Comparison of ENCODE assay signal across 23 cellular contexts in genomic region chr2:109514857-109515256, GRCh38.
DNase-seq lines count a peak whose midpoint lies in the region; ATAC-seq and TF ChIP-seq lines count a peak whose summit lies in the region.
"Had no signal": no experiment of that assay in that cellular context is flagged by ENCODE, and none has a peak within 500 bp of the region (broad histone marks: within the 10 kb centered on the region; RNA-seq: fewer than 3 reads in every experiment).

No MANE protein-coding gene starts in this region.

- no TSS peak for BruUV-seq in MCF 10A (replicated peaks; lab: Mats Ljungman, UMichigan)

- intact Hi-C loops in MCF 10A (cut with micrococcal nuclease), result loop anchor here (10.0 kb wide), 1 partner anchor 250 kb away; no protein-coding TSS in a partner anchor
- intact Hi-C loops in breast epithelium (cut with DNase I; ENCODE audit: low total_unique reads), result loop anchor here (10.0 kb wide), 1 partner anchor 390 kb away; the partner anchor contains the start of gene SH3RF3
- intact Hi-C loops in esophagus squamous epithelium (cut with DNase I), result loop anchor here (5.0 kb wide), 1 partner anchor 388 kb away; the partner anchor contains the start of gene SH3RF3
- intact Hi-C loops in sigmoid colon (cut with DNase I), result loop anchor here (5.0 to 10.0 kb wide), 3 partner anchors 193 to 660 kb away; no protein-coding TSS in a partner anchor
- intact Hi-C loops in upper lobe of right lung (cut with DNase I), result loop anchor here (5.0 kb wide), 1 partner anchor 388 kb away; the partner anchor contains the start of gene SH3RF3
- intact Hi-C loops in activated T-helper 1 cell treated with anti-CD3 and anti-CD28 coated beads, Interleukin-12 subunit alpha, Interleukin-12 subunit beta, Interleukin-2, Interleukin-4 antibody, amounts not matched to agents 30 ng/mL and 10 ng/mL and 1 ng/mL, durations not matched to agents 14 hours and 24 hours and 36 hours (cut with micrococcal nuclease), result loop anchor here (5.0 to 10.0 kb wide), 4 partner anchors 180 to 658 kb away; no protein-coding TSS in a partner anchor

- H3K9me3 ChIP-seq in breast epithelium (no peaks in the 10 kb centered on the region), esophagus squamous epithelium (no peaks in the 10 kb centered on the region), sigmoid colon (no peaks in the 10 kb centered on the region), upper lobe of right lung (no peaks in the 10 kb centered on the region)
- H3K9me3 ChIP-seq: adrenal gland had no signal

- no peaks in the 10 kb centered on the region for H3K36me3 ChIP-seq in breast epithelium
- no peaks in the 10 kb centered on the region for H3K36me3 ChIP-seq in esophagus squamous epithelium
- H3K36me3 ChIP-seq in sigmoid colon, result no peaks in the 10 kb centered on the region
- no peaks in the 10 kb centered on the region for H3K36me3 ChIP-seq in upper lobe of right lung
- H3K36me3 ChIP-seq: adrenal gland had no signal

- peaks cover 17% of the 10 kb centered on the region for H3K4me1 Mint-ChIP-seq in MCF 10A (ENCODE audit: insufficient read depth, unreplicated experiment)
- peaks cover 9% of the 10 kb centered on the region for H3K4me1 Mint-ChIP-seq in activated T-helper 1 cell treated with anti-CD3 and anti-CD28 coated beads, Interleukin-12 subunit alpha, Interleukin-12 subunit beta, Interleukin-2, Interleukin-4 antibody, amounts not matched to agents 30 ng/mL and 10 ng/mL and 1 ng/mL, durations not matched to agents 14 hours and 24 hours and 36 hours (ENCODE audit: low read depth)

- H3K27me3 ChIP-seq in breast epithelium (no peaks in the 10 kb centered on the region), esophagus squamous epithelium (no peaks in the 10 kb centered on the region), sigmoid colon (no peaks in the 10 kb centered on the region), upper lobe of right lung (no peaks in the 10 kb centered on the region)
- H3K27me3 ChIP-seq: adrenal gland had no signal

- H3K4me1 ChIP-seq in breast epithelium (no peaks in the 10 kb centered on the region), esophagus squamous epithelium (peaks cover 0 to 80% (median 37%) of the 10 kb centered on the region in 3 donors), sigmoid colon (peaks cover 0 to 30% (median 23%) of the 10 kb centered on the region in 4 donors), upper lobe of right lung (no peaks in the 10 kb centered on the region)
- H3K4me1 ChIP-seq: adrenal gland had no signal

- TF ChIP-seq POLR2A in breast epithelium (IDR thresholded peaks at IDR 0.05), result no peak
- TF ChIP-seq POLR2A in esophagus squamous epithelium (IDR thresholded peaks at IDR 0.05), result no peak
- no peak for TF ChIP-seq POLR2A in sigmoid colon (IDR thresholded peaks at IDR 0.05)

- POLR2A ChIA-PET in MCF 10A (lab: Yijun Ruan, JAX), result interaction anchor here (1.9 kb wide), 1 partner anchor 386 kb away, joined by 5 read pairs; the partner anchor contains the start of gene SH3RF3

- no peaks in the 10 kb centered on the region for H3K27me3 Mint-ChIP-seq in MCF 10A (ENCODE audit: insufficient read depth, unreplicated experiment)
- peaks cover 2% of the 10 kb centered on the region for H3K27me3 Mint-ChIP-seq in activated T-helper 1 cell treated with anti-CD3 and anti-CD28 coated beads, Interleukin-12 subunit alpha, Interleukin-12 subunit beta, Interleukin-2, Interleukin-4 antibody, amounts not matched to agents 30 ng/mL and 10 ng/mL and 1 ng/mL, durations not matched to agents 14 hours and 24 hours and 36 hours (ENCODE audit: insufficient read depth)
- H3K27me3 Mint-ChIP-seq: activated CD4-positive, alpha-beta memory T cell treated with anti-CD3 and anti-CD28 coated beads for 36 hours; naive B cell had no signal

- no peak for ATAC-seq in upper lobe of right lung
- ATAC-seq: HCT116, WTC11 had no signal

- 100% methylated on average over 3 of the region's 5 CpGs; no CpG with 5 or more reads in 1 of the 2 donors for WGBS in esophagus squamous epithelium, 2 donors
- 92 to 97% methylated on average over 5 of the region's 5 CpGs for WGBS in sigmoid colon, 2 donors

- H3K27ac Mint-ChIP-seq in MCF 10A (ENCODE audit: low read depth, unreplicated experiment), result peak overlapping the region; percentile 75
- no peak overlapping the region for H3K27ac Mint-ChIP-seq in activated T-helper 1 cell treated with anti-CD3 and anti-CD28 coated beads, Interleukin-12 subunit alpha, Interleukin-12 subunit beta, Interleukin-2, Interleukin-4 antibody, amounts not matched to agents 30 ng/mL and 10 ng/mL and 1 ng/mL, durations not matched to agents 14 hours and 24 hours and 36 hours
- H3K27ac Mint-ChIP-seq: activated CD4-positive, alpha-beta memory T cell treated with anti-CD3 and anti-CD28 coated beads for 36 hours; naive B cell; WTC11 had no signal

- TF ChIP-seq CTCF in MCF 10A (IDR thresholded peaks at IDR 0.05; ENCODE audit: unreplicated experiment) (no peak), breast epithelium (IDR thresholded peaks at IDR 0.05) (no peak), esophagus squamous epithelium (IDR thresholded peaks at IDR 0.05) (no peak), sigmoid colon (IDR thresholded peaks at IDR 0.05) (no peak), upper lobe of right lung (IDR thresholded peaks at IDR 0.05) (no peak)

- H3K27ac ChIP-seq in breast epithelium, result peak overlapping the region in 1 of 2 donors; percentile 84
- H3K27ac ChIP-seq in esophagus squamous epithelium, result peak overlapping the region; percentile 83 to 94 (median 87)
- peak overlapping the region; percentile 83 to 92 (median 90) for H3K27ac ChIP-seq in sigmoid colon
- peak overlapping the region; percentile 85 for H3K27ac ChIP-seq in upper lobe of right lung

- H3K36me3 Mint-ChIP-seq in MCF 10A (ENCODE audit: insufficient read depth, unreplicated experiment), result no peaks in the 10 kb centered on the region
- H3K36me3 Mint-ChIP-seq in activated T-helper 1 cell treated with anti-CD3 and anti-CD28 coated beads, Interleukin-12 subunit alpha, Interleukin-12 subunit beta, Interleukin-2, Interleukin-4 antibody, amounts not matched to agents 30 ng/mL and 10 ng/mL and 1 ng/mL, durations not matched to agents 14 hours and 24 hours and 36 hours (ENCODE audit: low read depth), result no peaks in the 10 kb centered on the region
- H3K36me3 Mint-ChIP-seq: activated CD4-positive, alpha-beta memory T cell treated with anti-CD3 and anti-CD28 coated beads for 36 hours; naive B cell; WTC11 had no signal

- DNase-seq in MCF 10A (ENCODE audit: unreplicated experiment) (no peak), breast epithelium (ENCODE audit: low spot score in 2 of 2) (no peak), esophagus squamous epithelium (lab: John Stamatoyannopoulos, UW) (no peak), sigmoid colon (no peak), upper lobe of right lung (no peak), SK-N-DZ (ENCODE audit: low spot score) (no peak), ecto neural progenitor cell (ENCODE audit: low spot score) (no peak)
- DNase-seq in activated T-helper 1 cell treated with anti-CD3 and anti-CD28 coated beads, Interleukin-12 subunit alpha, Interleukin-12 subunit beta, Interleukin-2, Interleukin-4 antibody, amounts not matched to agents 30 ng/mL and 10 ng/mL and 1 ng/mL, durations not matched to agents 14 hours and 24 hours and 36 hours (ENCODE audit: low spot score), result no peak
- DNase-seq: 8988T; activated effector memory CD4-positive, alpha-beta T cell treated with Interleukin-2 at 50 U/mL for 16 hours; AML-193; dermis blood vessel endothelial cell; DMS79; foreskin fibroblast; hippocampal formation; islet precursor cell; naive B cell; NCI-H524 treated with DMSO at 0.1 percent for 48 hours; substantia nigra had no signal

- H3K4me3 Mint-ChIP-seq in MCF 10A (ENCODE audit: unreplicated experiment), result no peak overlapping the region
- H3K4me3 Mint-ChIP-seq in activated T-helper 1 cell treated with anti-CD3 and anti-CD28 coated beads, Interleukin-12 subunit alpha, Interleukin-12 subunit beta, Interleukin-2, Interleukin-4 antibody, amounts not matched to agents 30 ng/mL and 10 ng/mL and 1 ng/mL, durations not matched to agents 14 hours and 24 hours and 36 hours, result no peak overlapping the region
- H3K4me3 Mint-ChIP-seq: activated CD4-positive, alpha-beta memory T cell treated with anti-CD3 and anti-CD28 coated beads for 36 hours; naive B cell; WTC11 had no signal

- H3K4me3 ChIP-seq in breast epithelium (no peak overlapping the region), esophagus squamous epithelium (no peak overlapping the region), sigmoid colon (no peak overlapping the region), upper lobe of right lung (no peak overlapping the region)
- H3K4me3 ChIP-seq: adrenal gland had no signal

- TF ChIP-seq EP300 in sigmoid colon (IDR thresholded peaks at IDR 0.05), result no peak

- no peaks in the 10 kb centered on the region for H3K9me3 Mint-ChIP-seq in MCF 10A (ENCODE audit: unreplicated experiment)
- H3K9me3 Mint-ChIP-seq in activated T-helper 1 cell treated with anti-CD3 and anti-CD28 coated beads, Interleukin-12 subunit alpha, Interleukin-12 subunit beta, Interleukin-2, Interleukin-4 antibody, amounts not matched to agents 30 ng/mL and 10 ng/mL and 1 ng/mL, durations not matched to agents 14 hours and 24 hours and 36 hours, result no peaks in the 10 kb centered on the region
- H3K9me3 Mint-ChIP-seq: activated CD4-positive, alpha-beta memory T cell treated with anti-CD3 and anti-CD28 coated beads for 36 hours; naive B cell; WTC11 had no signal

- CTCF ChIA-PET in MCF 10A (lab: Yijun Ruan, JAX), result interaction anchor here (0.6 to 1.5 kb wide), 3 partner anchors 14 to 387 kb away, joined by 4 to 10 read pairs (median 5); no protein-coding TSS in a partner anchor
